ENCODE assay signal across 34 cellular contexts in the genomic region with DNA sequence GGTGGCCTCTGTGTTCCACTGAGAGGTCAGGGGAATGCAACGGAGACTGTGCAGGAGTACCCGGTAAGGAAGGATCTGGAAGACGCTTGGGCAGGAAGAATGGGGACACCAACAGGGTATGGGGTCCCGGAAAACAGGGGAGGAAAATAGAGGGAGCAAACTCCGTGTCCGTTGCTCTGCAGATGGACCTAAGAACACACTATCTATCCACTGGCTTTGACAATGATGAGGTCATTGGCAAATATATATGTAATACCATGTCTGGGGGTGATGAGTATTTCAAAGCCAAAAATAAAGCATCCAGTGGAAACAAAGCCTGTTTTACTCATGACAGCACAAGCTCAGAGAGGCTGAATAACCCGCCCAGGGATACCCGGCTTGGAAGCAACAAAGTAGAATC.
"Had no signal": no experiment of that assay in that cellular context is flagged by ENCODE, and none has a peak within 500 bp of the region (broad histone marks: within the 10 kb centered on the region; RNA-seq: fewer than 3 reads in every experiment).

No MANE protein-coding gene starts in this region.

- H3K27ac ChIP-seq: ascending aorta, cardiac muscle cell, VCaP had no signal

- H3K4me3 Mint-ChIP-seq: activated B cell treated with CpG ODN at 0.5 μM for 24 hours; activated CD4-positive, alpha-beta memory T cell treated with anti-CD3 and anti-CD28 coated beads for 36 hours; activated CD4-positive, alpha-beta T cell treated with anti-CD3 and anti-CD28 coated beads, Interleukin-2, amount 10 ng/mL, durations not matched to agents 24 days and 14 days; activated CD8-positive, alpha-beta T cell treated with anti-CD3 and anti-CD28 coated beads for 36 hours; activated naive CD4-positive, alpha-beta T cell treated with anti-CD3 and anti-CD28 coated beads for 36 hours; activated naive CD4-positive, alpha-beta T cell treated with anti-CD3 and anti-CD28 coated beads, Interleukin-2, amount 50 U/mL, for 24 hours; activated naive CD8-positive, alpha-beta T cell; activated naive CD8-positive, alpha-beta T cell treated with anti-CD3 and anti-CD28 coated beads, Interleukin-2, amount 10 ng/mL, durations not matched to agents 7 days and 5 days; activated naive CD8-positive, alpha-beta T cell treated with anti-CD3 and anti-CD28 coated beads, Interleukin-2, amount 50 U/mL, for 24 hours; activated T-cell treated with anti-CD3 and anti-CD28 coated beads, Interleukin-2, amount 50 U/mL, for 24 hours; brain; central memory CD8-positive, alpha-beta T cell; T-helper 1 cell treated with Interleukin-12 subunit alpha and Interleukin-12 subunit beta and Interleukin-4 antibody, amounts not matched to agents 30 μg/mL and 1 μg/mL, for 36 hours; T-helper 2 cell treated with Interferon-gamma antibody and Interleukin-4, amounts not matched to agents 5 μg/mL and 100 μg/mL, for 36 hours had no signal

- H3K27me3 Mint-ChIP-seq: activated CD4-positive, alpha-beta T cell treated with anti-CD3 and anti-CD28 coated beads, Interleukin-2, amount 10 ng/mL, durations not matched to agents 24 days and 14 days; activated naive CD8-positive, alpha-beta T cell; activated naive CD8-positive, alpha-beta T cell treated with anti-CD3 and anti-CD28 coated beads, Interleukin-2, amount 50 U/mL, for 24 hours; brain had no signal

- H3K4me1 Mint-ChIP-seq: activated B cell treated with CpG ODN at 0.5 μM for 24 hours; activated CD4-positive, alpha-beta T cell treated with anti-CD3 and anti-CD28 coated beads, Interleukin-2, amount 10 ng/mL, durations not matched to agents 24 days and 14 days; activated naive CD4-positive, alpha-beta T cell treated with anti-CD3 and anti-CD28 coated beads, Interleukin-2, amount 50 U/mL, for 24 hours; activated naive CD8-positive, alpha-beta T cell treated with anti-CD3 and anti-CD28 coated beads, Interleukin-2, amount 10 ng/mL, durations not matched to agents 7 days and 5 days; activated naive CD8-positive, alpha-beta T cell treated with anti-CD3 and anti-CD28 coated beads, Interleukin-2, amount 50 U/mL, for 24 hours; brain; central memory CD8-positive, alpha-beta T cell had no signal

- H3K36me3 Mint-ChIP-seq: activated CD4-positive, alpha-beta memory T cell treated with anti-CD3 and anti-CD28 coated beads for 36 hours; activated naive CD4-positive, alpha-beta T cell treated with anti-CD3 and anti-CD28 coated beads, Interleukin-2, amount 50 U/mL, for 24 hours; activated naive CD8-positive, alpha-beta T cell; activated naive CD8-positive, alpha-beta T cell treated with anti-CD3 and anti-CD28 coated beads, Interleukin-2, amount 10 ng/mL, durations not matched to agents 7 days and 5 days had no signal

- H3K36me3 ChIP-seq: ascending aorta had no signal

- H3K4me3 ChIP-seq: ascending aorta, cardiac muscle cell had no signal

- DNase-seq: activated B cell treated with CpG ODN at 0.5 μM for 24 hours; activated CD4-positive, alpha-beta memory T cell treated with anti-CD3 and anti-CD28 coated beads for 36 hours; activated CD4-positive, alpha-beta T cell treated with anti-CD3 and anti-CD28 coated beads for 4 hours; activated CD4-positive, alpha-beta T cell treated with anti-CD3 and anti-CD28 coated beads, Interleukin-2, amount 10 ng/mL, durations not matched to agents 24 days and 14 days; activated CD4-positive, alpha-beta T cell treated with anti-CD3 and anti-CD28 coated beads, Interleukin-2, amount 50 U/mL, for 1 hour; activated CD4-positive, alpha-beta T cell treated with anti-CD3 and anti-CD28 coated beads, Interleukin-2, amount 50 U/mL, for 4 hours; activated CD4-positive, CD25-positive, alpha-beta regulatory T cell treated with anti-CD3 and anti-CD28 coated beads, Interleukin-2, amount 50 U/mL, for 72 hours; activated CD8-positive, alpha-beta memory T cell treated with anti-CD3 and anti-CD28 coated beads, Interleukin-2, amount 50 U/mL, for 4 hours; activated CD8-positive, alpha-beta T cell treated with anti-CD3 and anti-CD28 coated beads for 36 hours; activated effector memory CD4-positive, alpha-beta T cell treated with Interleukin-2 at 50 U/mL for 16 hours; activated gamma-delta T cell; activated naive CD4-positive, alpha-beta T cell treated with anti-CD3 and anti-CD28 coated beads for 36 hours; activated naive CD8-positive, alpha-beta T cell treated with anti-CD3 and anti-CD28 coated beads, Interleukin-2, amount 10 ng/mL, durations not matched to agents 7 days and 5 days; activated naive CD8-positive, alpha-beta T cell treated with anti-CD3 and anti-CD28 coated beads, Interleukin-2, amount 50 U/mL, for 24 hours; activated T-cell treated with anti-CD3 and anti-CD28 coated beads for 4 hours; activated T-cell treated with anti-CD3 and anti-CD28 coated beads, Interleukin-2, amount 50 U/mL, for 24 hours; activated T-cell treated with anti-CD3 and anti-CD28 coated beads, Interleukin-2, amount 50 U/mL, for 48 hours; amygdala; anterior cingulate cortex; caudate nucleus; cerebellar nuclear complex; T-helper 1 cell; T-helper 2 cell; T-helper 9 cell had no signal

- H3K27ac Mint-ChIP-seq: activated B cell treated with CpG ODN at 0.5 μM for 24 hours; activated CD4-positive, alpha-beta memory T cell treated with anti-CD3 and anti-CD28 coated beads for 36 hours; activated CD4-positive, alpha-beta T cell treated with anti-CD3 and anti-CD28 coated beads, Interleukin-2, amount 10 ng/mL, durations not matched to agents 24 days and 14 days; activated CD8-positive, alpha-beta T cell treated with anti-CD3 and anti-CD28 coated beads for 36 hours; activated naive CD4-positive, alpha-beta T cell treated with anti-CD3 and anti-CD28 coated beads for 36 hours; activated naive CD4-positive, alpha-beta T cell treated with anti-CD3 and anti-CD28 coated beads, Interleukin-2, amount 50 U/mL, for 24 hours; activated naive CD8-positive, alpha-beta T cell; activated naive CD8-positive, alpha-beta T cell treated with anti-CD3 and anti-CD28 coated beads, Interleukin-2, amount 10 ng/mL, durations not matched to agents 7 days and 5 days; activated naive CD8-positive, alpha-beta T cell treated with anti-CD3 and anti-CD28 coated beads, Interleukin-2, amount 50 U/mL, for 24 hours; activated T-cell treated with anti-CD3 and anti-CD28 coated beads, Interleukin-2, amount 50 U/mL, for 24 hours; activated T-helper 2 cell treated with anti-CD3 and anti-CD28 coated beads, Interferon-gamma antibody, Interleukin-2, Interleukin-4, amounts not matched to agents 10 μg/mL and 5 μg/mL and 100 μg/mL, durations not matched to agents 14 hours and 24 hours and 36 hours; brain; T-helper 1 cell treated with Interleukin-12 subunit alpha and Interleukin-12 subunit beta and Interleukin-4 antibody, amounts not matched to agents 30 μg/mL and 1 μg/mL, for 36 hours; T-helper 2 cell treated with Interferon-gamma antibody and Interleukin-4, amounts not matched to agents 5 μg/mL and 100 μg/mL, for 36 hours had no signal

- H3K4me1 ChIP-seq: ascending aorta had no signal

- H3K27me3 ChIP-seq: ascending aorta, cardiac muscle cell had no signal

- H3K9me3 Mint-ChIP-seq: activated B cell treated with CpG ODN at 0.5 μM for 24 hours; activated CD4-positive, alpha-beta memory T cell treated with anti-CD3 and anti-CD28 coated beads for 36 hours; activated CD4-positive, alpha-beta T cell treated with anti-CD3 and anti-CD28 coated beads, Interleukin-2, amount 10 ng/mL, durations not matched to agents 24 days and 14 days; activated CD8-positive, alpha-beta T cell treated with anti-CD3 and anti-CD28 coated beads for 36 hours; activated naive CD4-positive, alpha-beta T cell treated with anti-CD3 and anti-CD28 coated beads for 36 hours; activated naive CD4-positive, alpha-beta T cell treated with anti-CD3 and anti-CD28 coated beads, Interleukin-2, amount 50 U/mL, for 24 hours; activated naive CD8-positive, alpha-beta T cell treated with anti-CD3 and anti-CD28 coated beads, Interleukin-2, amount 10 ng/mL, durations not matched to agents 7 days and 5 days; activated naive CD8-positive, alpha-beta T cell treated with anti-CD3 and anti-CD28 coated beads, Interleukin-2, amount 50 U/mL, for 24 hours; activated T-cell treated with anti-CD3 and anti-CD28 coated beads, Interleukin-2, amount 50 U/mL, for 24 hours; activated T-helper 2 cell treated with anti-CD3 and anti-CD28 coated beads, Interferon-gamma antibody, Interleukin-2, Interleukin-4, amounts not matched to agents 10 μg/mL and 5 μg/mL and 100 μg/mL, durations not matched to agents 14 hours and 24 hours and 36 hours; central memory CD8-positive, alpha-beta T cell; T-helper 1 cell treated with Interleukin-12 subunit alpha and Interleukin-12 subunit beta and Interleukin-4 antibody, amounts not matched to agents 30 μg/mL and 1 μg/mL, for 36 hours; T-helper 2 cell treated with Interferon-gamma antibody and Interleukin-4, amounts not matched to agents 5 μg/mL and 100 μg/mL, for 36 hours had no signal

- H3K9me3 ChIP-seq: ascending aorta had no signal
